ENCODE assay signal across 8 cellular contexts in genomic region chr7:134514663-134515062, GRCh38. TPM values are rescaled to one million over a fixed set of nuclear protein-coding genes. Genes with fewer than 3 reads are reported as not detected.
A peak's percentile ranks its signal among the peaks of the same experiment; 100 is the strongest.
DNase-seq lines count a peak whose midpoint lies in the region; ATAC-seq and TF ChIP-seq lines count a peak whose summit lies in the region.

No MANE protein-coding gene starts in this region.

- H3K36me3 ChIP-seq in A673 (ENCODE audit: insufficient read depth, low read length, poor library complexity, severe bottlenecking) = no peaks in the 10 kb centered on the region
- no peaks in the 10 kb centered on the region for H3K36me3 ChIP-seq in heart right ventricle

- DNase-seq in A673 (ENCODE audit: low spot score) (peak; percentile 84), GF-D8 (lab: John Stamatoyannopoulos, UW) (peak; percentile 17), NCI-H446 treated with DMSO at 0.1 percent for 48 hours (lab: John Stamatoyannopoulos, UW) (peak; percentile 11), heart right ventricle (peak in 1 of 2 donors; percentile 41), putamen (ENCODE audit: low spot score) (peak; percentile 57)
- DNase-seq in activated gamma-delta T cell treated with anti-CD3 and anti-CD28 coated beads, Interleukin-2, amount 50 U/mL, for 16 hours (ENCODE audit: low read depth) = peak; percentile 3
- no peak for DNase-seq in stimulated activated CD4-positive, alpha-beta T cell treated with anti-CD3 and anti-CD28 coated beads, Interleukin-12 subunit alpha, Interleukin-12 subunit beta, amount 100 ng/mL, for 4 hours

- H3K27ac ChIP-seq in A673 (ENCODE audit: low read depth, low read length, poor library complexity, severe bottlenecking) (no peak overlapping the region), heart right ventricle (no peak overlapping the region)

- peak; percentile 50 for ATAC-seq in HG03280 (IDR thresholded peaks at IDR 0.05; ENCODE audit: unreplicated experiment)
- ATAC-seq in heart right ventricle = peak in 6 of 8 donors; percentile 23 to 71 (median 62)

- H3K4me1 ChIP-seq in A673 (ENCODE audit: insufficient read depth, low read length, poor library complexity, severe bottlenecking) = no peaks in the 10 kb centered on the region
- H3K4me1 ChIP-seq in heart right ventricle = peaks cover 0 to 18% (median 4%) of the 10 kb centered on the region in 9 donors

- H3K4me3 ChIP-seq in A673 (ENCODE audit: low read depth, low read length, poor library complexity, severe bottlenecking) = no peak overlapping the region
- no peak overlapping the region for H3K4me3 ChIP-seq in heart right ventricle

- intact Hi-C loops in A673 (cut with micrococcal nuclease; ENCODE audit: unreplicated experiment) = loop anchor here (1.0 kb wide), 1 partner anchor 92 kb away; no protein-coding TSS in a partner anchor
- intact Hi-C loops in heart right ventricle (cut with DNase I) = loop anchor here in 7 of 10 donors (1.0 to 5.0 kb wide), 3 partner anchors 92 to 93 kb away; no protein-coding TSS in a partner anchor

- H3K27me3 ChIP-seq in A673 (replicated peaks; ENCODE audit: insufficient read depth, low read depth, low read length, poor library complexity) (no peaks in the 10 kb centered on the region), heart right ventricle (peaks cover 0 to 9% (median 0%) of the 10 kb centered on the region in 7 donors)

- no TSS peak for BruUV-seq in A673 (replicated peaks; lab: Mats Ljungman, UMichigan)

- WGBS in heart right ventricle, 2 donors = 1 to 4% methylated on average over 4 of the region's 4 CpGs

- H3K9me3 ChIP-seq in A673 (ENCODE audit: low read depth, low read length, poor library complexity, severe bottlenecking) = no peaks in the 10 kb centered on the region
- no peaks in the 10 kb centered on the region for H3K9me3 ChIP-seq in heart right ventricle

- peak; percentile 79 for TF ChIP-seq CTCF in A673 (conservative IDR thresholded peaks at IDR 0.05; ENCODE audit: low read depth, low read length)
- peak; percentile 66 to 84 (median 78) for TF ChIP-seq CTCF in heart right ventricle (IDR thresholded peaks at IDR 0.05)

- POLR2A ChIA-PET in A673 (lab: Charles Lee; ENCODE audit: low non-redundant PET) = no interaction called here

- CTCF ChIA-PET in A673 (lab: Charles Lee) = interaction anchor here (0.7 kb wide), 2 partner anchors 82 to 85 kb away, joined by 4 to 8 read pairs; no protein-coding TSS in a partner anchor

RNA-seq across cellular contexts. Expression of gene AKR1B10, which starts 12.7 kb away (rescaled TPM):
- total RNA-seq in A673 (2021) (0.52 TPM in 1 of 2 replicates, not detected in the other), heart right ventricle (1 to 10 TPM in 1 of 10 donors, under 1 TPM in 1, not detected in 8; 0.79 to 1.1 TPM)
- polyA plus RNA-seq in heart right ventricle = under 1 TPM in 1 of 2 donors, not detected in 1; 0.09 TPM

RNA-seq across cellular contexts. Expression of gene AKR1B15, which starts 34.2 kb away (rescaled TPM):
- total RNA-seq in A673 (2021) (not detected in 2 replicates), heart right ventricle (not detected)
- polyA plus RNA-seq in heart right ventricle = not detected

RNA-seq across cellular contexts. Expression of gene AKR1B1, which starts 55.8 kb away (rescaled TPM):
- total RNA-seq in A673 (2021) = 104 and 111 TPM in 2 replicates
- 100 to 1,000 TPM; 128 to 231 (median 181) TPM for total RNA-seq in heart right ventricle
- 100 to 1,000 TPM in 1 of 2 donors, 10 to 100 TPM in 1; 96.6 to 317 TPM for polyA plus RNA-seq in heart right ventricle
